ENCODE assay signal across 11 cellular contexts in genomic region chr21:36773111-36773510, GRCh38.
A peak's percentile ranks its signal among the peaks of the same experiment; 100 is the strongest.
DNase-seq lines count a peak whose midpoint lies in the region; ATAC-seq, FAIRE-seq and TF ChIP-seq lines count a peak whose summit lies in the region.
"Had no signal": no experiment of that assay in that cellular context is flagged by ENCODE, and none has a peak within 500 bp of the region (broad histone marks: within the 10 kb centered on the region; RNA-seq: fewer than 3 reads in every experiment).

No MANE protein-coding gene starts in this region.

- no peak for DNase-seq in HCT116 (ENCODE audit: low read depth, low spot score)
- peak; percentile 81 for DNase-seq in RWPE2 (ENCODE audit: low spot score)
- DNase-seq in head of caudate nucleus: peak in 31 of 42 donors; percentile 33 to 81 (median 54)
- peak; percentile 80 for DNase-seq in small intestine
- no peak for DNase-seq in endothelial cell (ENCODE audit: low spot score)
- DNase-seq in activated T-cell treated with anti-CD3 and anti-CD28 coated beads, Interleukin-2, amount 50 U/mL, for 1 hour: no peak
- DNase-seq in activated CD8-positive, alpha-beta memory T cell treated with anti-CD3 and anti-CD28 coated beads, Interleukin-2, amount 10 ng/mL, durations not matched to agents 7 days and 5 days: no peak
- DNase-seq: naive B cell, T-cell had no signal

- H3K27me3 ChIP-seq in HCT116 (ENCODE audit: insufficient read depth, low read length): no peaks in the 10 kb centered on the region
- no peaks in the 10 kb centered on the region for H3K27me3 ChIP-seq in RWPE2 (ENCODE audit: insufficient read depth, poor library complexity, severe bottlenecking)
- no peaks in the 10 kb centered on the region for H3K27me3 ChIP-seq in small intestine (ENCODE audit: control insufficient read depth in 2 of 2, insufficient read depth in 2 of 2, low read length in 2 of 2)
- H3K27me3 ChIP-seq: cardiac muscle cell had no signal

- H3K9me3 ChIP-seq in HCT116 (ENCODE audit: control insufficient read depth in 1 of 2, insufficient read depth in 1 of 2, low read depth in 1 of 2, low read length in 2 of 2) (no peaks in the 10 kb centered on the region), RWPE2 (ENCODE audit: severe bottlenecking) (no peaks in the 10 kb centered on the region), small intestine (ENCODE audit: control insufficient read depth, low read depth) (no peaks in the 10 kb centered on the region)

- CTCF ChIA-PET in HCT116 (lab: Charles Lee): interaction anchor here (1.0 kb wide), 1 partner anchor 142 kb away, joined by 3 read pairs; no protein-coding TSS in a partner anchor
- CTCF ChIA-PET in activated CD8-positive, alpha-beta memory T cell treated with anti-CD3 and anti-CD28 coated beads, Interleukin-2, amount 10 ng/mL, durations not matched to agents 7 days and 5 days (lab: Charles Lee): interaction anchor here (1.4 kb wide), 1 partner anchor 11 kb away, joined by 3 read pairs; no protein-coding TSS in a partner anchor

- no peak for TF ChIP-seq POLR2A in HCT116 (IDR thresholded peaks at IDR 0.05; ENCODE audit: borderline replicate concordance, extremely low read depth, insufficient read depth, insufficient read length)

- H3K9me2 ChIP-seq in HCT116 (ENCODE audit: insufficient read depth): no peaks in the 10 kb centered on the region

- no peaks in the 10 kb centered on the region for H3K27me3 Mint-ChIP-seq in endothelial cell (ENCODE audit: unreplicated experiment)
- H3K27me3 Mint-ChIP-seq in activated CD8-positive, alpha-beta memory T cell treated with anti-CD3 and anti-CD28 coated beads, Interleukin-2, amount 10 ng/mL, durations not matched to agents 7 days and 5 days: no peaks in the 10 kb centered on the region
- H3K27me3 Mint-ChIP-seq: naive B cell, T-cell had no signal

- TF ChIP-seq RAD21 in HCT116 (IDR thresholded peaks at IDR 0.05; ENCODE audit: low read depth): no peak

- H3K4me1 ChIP-seq in HCT116 (ENCODE audit: control insufficient read depth in 1 of 2, insufficient read depth in 2 of 2, low read length in 2 of 2) (peaks cover 8 to 13% of the 10 kb centered on the region in 2 experiments), RWPE2 (ENCODE audit: insufficient read depth, poor library complexity, severe bottlenecking) (peaks cover 11% of the 10 kb centered on the region), small intestine (ENCODE audit: control insufficient read depth in 2 of 2, insufficient read depth in 1 of 2, low read depth in 1 of 2, low read length in 1 of 2) (no peaks in the 10 kb centered on the region)

- intact Hi-C loops in HCT116 (cut with micrococcal nuclease) (no loop called here), head of caudate nucleus (cut with DNase I) (no loop called here)

- TF ChIP-seq CTCF in HCT116 (IDR thresholded peaks at IDR 0.05 in 2 of 3, conservative IDR thresholded peaks at IDR 0.05 in 1 of 3; ENCODE audit: borderline replicate concordance in 1 of 3, insufficient read depth in 1 of 3, low read depth in 2 of 3, low read length in 2 of 3): no peak
- no peak for TF ChIP-seq CTCF in RWPE2 (IDR thresholded peaks at IDR 0.05; ENCODE audit: poor library complexity, severe bottlenecking)
- TF ChIP-seq CTCF in endothelial cell (IDR thresholded peaks at IDR 0.05; ENCODE audit: unreplicated experiment): no peak

- H3K79me2 ChIP-seq in HCT116 (ENCODE audit: insufficient read depth, low read length): no peaks in the 10 kb centered on the region

- H3K4me3 ChIP-seq in HCT116 (replicated peaks in 1 of 2; ENCODE audit: low read depth in 1 of 2, low read length in 2 of 2) (no peak overlapping the region), RWPE2 (ENCODE audit: severe bottlenecking) (no peak overlapping the region), small intestine (ENCODE audit: low read depth in 1 of 2, low read length in 2 of 2) (no peak overlapping the region)
- H3K4me3 ChIP-seq: cardiac muscle cell had no signal

- no peak overlapping the region for H3K9ac ChIP-seq in HCT116 (ENCODE audit: low read length)

- no peaks in the 10 kb centered on the region for H3K9me3 Mint-ChIP-seq in endothelial cell (ENCODE audit: unreplicated experiment)
- no peaks in the 10 kb centered on the region for H3K9me3 Mint-ChIP-seq in activated CD8-positive, alpha-beta memory T cell treated with anti-CD3 and anti-CD28 coated beads, Interleukin-2, amount 10 ng/mL, durations not matched to agents 7 days and 5 days (ENCODE audit: low read depth)
- H3K9me3 Mint-ChIP-seq: naive B cell, T-cell had no signal

- WGBS in small intestine, 3 donors: 17 to 46% (median 29%) methylated on average over 5 of the region's 5 CpGs

- no TSS peak for BruUV-seq in HCT116 (replicated peaks; lab: Mats Ljungman, UMichigan)

- H3K36me3 ChIP-seq in HCT116 (ENCODE audit: control insufficient read depth in 1 of 2, insufficient read depth in 2 of 2, low read length in 2 of 2) (no peaks in the 10 kb centered on the region), RWPE2 (ENCODE audit: low read depth) (no peaks in the 10 kb centered on the region), small intestine (ENCODE audit: control insufficient read depth in 2 of 2, insufficient read depth in 2 of 2, low read length in 2 of 2) (no peaks in the 10 kb centered on the region)
- H3K36me3 ChIP-seq: cardiac muscle cell had no signal

- no peaks in the 10 kb centered on the region for H4K20me1 ChIP-seq in HCT116 (ENCODE audit: insufficient read depth)

- no peak overlapping the region for H2AFZ ChIP-seq in HCT116 (ENCODE audit: low read depth, low read length, poor library complexity, severe bottlenecking)

- POLR2A ChIA-PET in HCT116 (lab: Charles Lee): no interaction called here

- H3K27ac Mint-ChIP-seq in endothelial cell (ENCODE audit: unreplicated experiment): no peak overlapping the region
- H3K27ac Mint-ChIP-seq in activated CD8-positive, alpha-beta memory T cell treated with anti-CD3 and anti-CD28 coated beads, Interleukin-2, amount 10 ng/mL, durations not matched to agents 7 days and 5 days: no peak overlapping the region
- H3K27ac Mint-ChIP-seq: T-cell had no signal

- peaks cover 7% of the 10 kb centered on the region for H3K4me1 Mint-ChIP-seq in endothelial cell (ENCODE audit: unreplicated experiment)
- no peaks in the 10 kb centered on the region for H3K4me1 Mint-ChIP-seq in activated CD8-positive, alpha-beta memory T cell treated with anti-CD3 and anti-CD28 coated beads, Interleukin-2, amount 10 ng/mL, durations not matched to agents 7 days and 5 days
- H3K4me1 Mint-ChIP-seq: naive B cell, T-cell had no signal

- RAD21 ChIA-PET in HCT116 (lab: Charles Lee; ENCODE audit: low non-redundant PET in 1 of 2, low total read pairs in 2 of 2, uncharacterized antibody in 2 of 2, unreplicated experiment in 2 of 2): no interaction called here

- no peak for FAIRE-seq in small intestine (lab: Jason Lieb, UNC)

- 0 out of 2 replicates have a peak overlapping the region, but pooled peaks have one; percentile 12 for H3K4me2 ChIP-seq in HCT116 (ENCODE audit: low read length)

- H3K27ac ChIP-seq in HCT116 (ENCODE audit: low read depth, low read length) (no peak overlapping the region), RWPE2 (ENCODE audit: poor library complexity, severe bottlenecking) (peak overlapping the region; percentile 33), small intestine (ENCODE audit: low read depth in 1 of 2, low read length in 1 of 2) (no peak overlapping the region)
- H3K27ac ChIP-seq: cardiac muscle cell had no signal

- peaks cover 4% of the 10 kb centered on the region for H3K36me3 Mint-ChIP-seq in endothelial cell (ENCODE audit: low read depth, unreplicated experiment)
- H3K36me3 Mint-ChIP-seq in activated CD8-positive, alpha-beta memory T cell treated with anti-CD3 and anti-CD28 coated beads, Interleukin-2, amount 10 ng/mL, durations not matched to agents 7 days and 5 days: no peaks in the 10 kb centered on the region
- H3K36me3 Mint-ChIP-seq: naive B cell had no signal

- ATAC-seq in HCT116 (peak; percentile 77), RWPE2 (ENCODE audit: low read depth) (peak; percentile 94), GM18909 (IDR thresholded peaks at IDR 0.05; ENCODE audit: poor library complexity, unreplicated experiment) (no peak)
- ATAC-seq in activated CD8-positive, alpha-beta memory T cell treated with anti-CD3 and anti-CD28 coated beads, Interleukin-2, amount 10 ng/mL, durations not matched to agents 7 days and 5 days: no peak
- ATAC-seq: T-cell had no signal

- no peak overlapping the region for H3K4me3 Mint-ChIP-seq in endothelial cell (ENCODE audit: unreplicated experiment)
- no peak overlapping the region for H3K4me3 Mint-ChIP-seq in activated CD8-positive, alpha-beta memory T cell treated with anti-CD3 and anti-CD28 coated beads, Interleukin-2, amount 10 ng/mL, durations not matched to agents 7 days and 5 days
- H3K4me3 Mint-ChIP-seq: naive B cell, T-cell had no signal

TF ChIP-seq in HCT116, 20 proteins besides CTCF, POLR2A, EP300 and RAD21 (continues in another document):
- TF ChIP-seq FOSL1 (IDR thresholded peaks at IDR 0.05; ENCODE audit: low read depth): no peak
- no peak for TF ChIP-seq CEBPB (IDR thresholded peaks at IDR 0.05; ENCODE audit: low read depth)
- no peak for TF ChIP-seq TCF7L2 (IDR thresholded peaks at IDR 0.05; ENCODE audit: borderline replicate concordance, extremely low read depth, insufficient read depth, insufficient read length)
- no peak for TF ChIP-seq EZH2phosphoT487 (IDR thresholded peaks at IDR 0.05; ENCODE audit: borderline replicate concordance)
- TF ChIP-seq, protein P1, sequence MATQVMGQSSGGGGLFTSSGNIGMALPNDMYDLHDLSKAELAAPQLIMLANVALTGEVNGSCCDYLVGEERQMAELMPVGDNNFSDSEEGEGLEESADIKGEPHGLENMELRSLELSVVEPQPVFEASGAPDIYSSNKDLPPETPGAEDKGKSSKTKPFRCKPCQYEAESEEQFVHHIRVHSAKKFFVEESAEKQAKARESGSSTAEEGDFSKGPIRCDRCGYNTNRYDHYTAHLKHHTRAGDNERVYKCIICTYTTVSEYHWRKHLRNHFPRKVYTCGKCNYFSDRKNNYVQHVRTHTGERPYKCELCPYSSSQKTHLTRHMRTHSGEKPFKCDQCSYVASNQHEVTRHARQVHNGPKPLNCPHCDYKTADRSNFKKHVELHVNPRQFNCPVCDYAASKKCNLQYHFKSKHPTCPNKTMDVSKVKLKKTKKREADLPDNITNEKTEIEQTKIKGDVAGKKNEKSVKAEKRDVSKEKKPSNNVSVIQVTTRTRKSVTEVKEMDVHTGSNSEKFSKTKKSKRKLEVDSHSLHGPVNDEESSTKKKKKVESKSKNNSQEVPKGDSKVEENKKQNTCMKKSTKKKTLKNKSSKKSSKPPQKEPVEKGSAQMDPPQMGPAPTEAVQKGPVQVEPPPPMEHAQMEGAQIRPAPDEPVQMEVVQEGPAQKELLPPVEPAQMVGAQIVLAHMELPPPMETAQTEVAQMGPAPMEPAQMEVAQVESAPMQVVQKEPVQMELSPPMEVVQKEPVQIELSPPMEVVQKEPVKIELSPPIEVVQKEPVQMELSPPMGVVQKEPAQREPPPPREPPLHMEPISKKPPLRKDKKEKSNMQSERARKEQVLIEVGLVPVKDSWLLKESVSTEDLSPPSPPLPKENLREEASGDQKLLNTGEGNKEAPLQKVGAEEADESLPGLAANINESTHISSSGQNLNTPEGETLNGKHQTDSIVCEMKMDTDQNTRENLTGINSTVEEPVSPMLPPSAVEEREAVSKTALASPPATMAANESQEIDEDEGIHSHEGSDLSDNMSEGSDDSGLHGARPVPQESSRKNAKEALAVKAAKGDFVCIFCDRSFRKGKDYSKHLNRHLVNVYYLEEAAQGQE (IDR thresholded peaks at IDR 0.05; ENCODE audit: low read depth): no peak
- TF ChIP-seq EGR1 (IDR thresholded peaks at IDR 0.05; ENCODE audit: low read depth): no peak

Comparison
In these comparisons a context has a peak if more than half of its experiments do, and no peak if none do; other contexts are left out.
1. ATAC-seq: peak in HCT116 (single experiment) and RWPE2 (single experiment); none in GM18909 (single experiment) and activated CD8-positive, alpha-beta memory T cell treated with anti-CD3 and anti-CD28 coated beads, Interleukin-2, amount 10 ng/mL, durations not matched to agents 7 days and 5 days (single experiment).
2. DNase-seq: peak in RWPE2 (single experiment), head of caudate nucleus (31 of 42) and small intestine (single experiment); none in HCT116 (single experiment), endothelial cell (single experiment), activated T-cell treated with anti-CD3 and anti-CD28 coated beads, Interleukin-2, amount 50 U/mL, for 1 hour (single experiment) and activated CD8-positive, alpha-beta memory T cell treated with anti-CD3 and anti-CD28 coated beads, Interleukin-2, amount 10 ng/mL, durations not matched to agents 7 days and 5 days (single experiment).